Comparison of ENCODE assay signal across 12 cellular contexts in genomic region chr12:131210506-131211278, GRCh38.
"Had no signal": no experiment of that assay in that cellular context is flagged by ENCODE, and none has a peak within 500 bp of the region (broad histone marks: within the 10 kb centered on the region; RNA-seq: fewer than 3 reads in every experiment).

No MANE protein-coding gene starts in this region.

- ATAC-seq: activated CD8-positive, alpha-beta memory T cell treated with anti-CD3 and anti-CD28 coated beads, Interleukin-2, amount 10 ng/mL, durations not matched to agents 7 days and 5 days; SK-N-SH treated with all-trans-retinoic acid at 6 μM for 48 hours had no signal

- H3K4me3 ChIP-seq: coronary artery had no signal

- H3K9me3 Mint-ChIP-seq: nephron had no signal

- H3K4me1 Mint-ChIP-seq: activated B cell treated with CpG ODN at 0.5 μM for 24 hours, nephron had no signal

- FAIRE-seq: TTC549 had no signal

- H3K36me3 Mint-ChIP-seq: activated CD8-positive, alpha-beta memory T cell treated with anti-CD3 and anti-CD28 coated beads, Interleukin-2, amount 10 ng/mL, durations not matched to agents 7 days and 5 days had no signal

- H3K4me3 Mint-ChIP-seq: activated B cell treated with CpG ODN at 0.5 μM for 24 hours; activated CD8-positive, alpha-beta memory T cell treated with anti-CD3 and anti-CD28 coated beads, Interleukin-2, amount 10 ng/mL, durations not matched to agents 7 days and 5 days; activated naive CD4-positive, alpha-beta T cell treated with anti-CD3 and anti-CD28 coated beads for 36 hours; nephron had no signal

- H3K27ac ChIP-seq: coronary artery had no signal

- DNase-seq: activated B cell treated with CpG ODN at 0.5 μM for 24 hours; activated CD4-positive, alpha-beta T cell treated with anti-CD3 and anti-CD28 coated beads, Interleukin-2, amount 50 U/mL, for 1 hour; activated CD8-positive, alpha-beta memory T cell treated with anti-CD3 and anti-CD28 coated beads, Interleukin-2, amount 10 ng/mL, durations not matched to agents 7 days and 5 days; effector CD4-positive, alpha-beta T cell; kidney glomerular epithelial cell; SHP77; stimulated activated CD4-positive, alpha-beta T cell treated with anti-CD3 and anti-CD28 coated beads, Interleukin-4, amount 100 ng/mL, for 24 hours had no signal

- H3K27ac Mint-ChIP-seq: activated B cell treated with CpG ODN at 0.5 μM for 24 hours; activated CD8-positive, alpha-beta memory T cell treated with anti-CD3 and anti-CD28 coated beads, Interleukin-2, amount 10 ng/mL, durations not matched to agents 7 days and 5 days; activated naive CD4-positive, alpha-beta T cell treated with anti-CD3 and anti-CD28 coated beads for 36 hours; nephron had no signal

- H3K27me3 Mint-ChIP-seq: activated CD8-positive, alpha-beta memory T cell treated with anti-CD3 and anti-CD28 coated beads, Interleukin-2, amount 10 ng/mL, durations not matched to agents 7 days and 5 days had no signal
